In the genomic region with DNA sequence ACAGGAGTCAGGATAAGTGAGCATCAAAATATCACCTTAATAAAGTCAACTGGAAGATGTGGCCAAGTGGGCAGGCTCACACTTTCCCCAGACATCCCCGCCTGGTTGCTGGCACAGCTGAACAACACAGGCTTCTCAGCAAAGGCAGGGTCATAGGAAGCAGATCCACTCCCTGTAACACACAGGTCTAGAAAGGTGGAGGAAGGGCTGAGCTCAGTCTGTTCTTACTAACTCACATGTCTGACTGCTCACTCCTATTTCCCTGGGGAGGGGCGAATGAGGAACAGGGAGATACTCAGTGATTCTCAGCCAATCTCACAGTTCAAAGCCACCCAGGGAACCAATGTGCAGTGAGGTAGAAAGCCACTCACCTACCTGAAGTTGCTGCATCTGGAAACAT, we compare ENCODE assay signal across 10 cellular contexts. TPM values are rescaled to one million over a fixed set of nuclear protein-coding genes. Genes with fewer than 3 reads are reported as not detected.
DNase-seq lines count a peak whose midpoint lies in the region; ATAC-seq and TF ChIP-seq lines count a peak whose summit lies in the region.
"Had no signal": no experiment of that assay in that cellular context is flagged by ENCODE, and none has a peak within 500 bp of the region (broad histone marks: within the 10 kb centered on the region; RNA-seq: fewer than 3 reads in every experiment).

No MANE protein-coding gene starts in this region.

- TF ChIP-seq CTCF in GM10266 (IDR thresholded peaks at IDR 0.05; ENCODE audit: control insufficient read depth, insufficient read depth, low read depth, missing control alignments) (no peak), foreskin fibroblast (IDR thresholded peaks at IDR 0.05; ENCODE audit: low read depth, low read length) (no peak), H9 (conservative IDR thresholded peaks at IDR 0.05) (no peak)

- H2BK120ac ChIP-seq in H9 (ENCODE audit: low read depth, low read length, poor library complexity, severe bottlenecking) = no peak overlapping the region

- H3K27me3 Mint-ChIP-seq in H9 (ENCODE audit: low read depth) = no peaks in the 10 kb centered on the region; the same call in 1 of the 2 replicates

- H3K4me1 ChIP-seq in mesodermal cell (ENCODE audit: control insufficient read depth, insufficient read depth, low read length, poor library complexity, severe bottlenecking) = peaks cover 2% of the 10 kb centered on the region
- peaks cover 2% of the 10 kb centered on the region; the same call in 1 of the 2 replicates for H3K4me1 ChIP-seq in H9 (ENCODE audit: insufficient read depth, low read length)

- H3K18ac ChIP-seq in H9 (ENCODE audit: insufficient read length, low read depth, low read length) = no peak overlapping the region

- no peak overlapping the region for H4K8ac ChIP-seq in H9 (replicated peaks; ENCODE audit: insufficient read length, low read depth, low read length)

- H3K9me3 Mint-ChIP-seq in H9 = peaks cover 10 to 11% of the 10 kb centered on the region in 2 experiments

- H4K5ac ChIP-seq in H9 (ENCODE audit: insufficient read length, low read depth, low read length) = no peak overlapping the region

- no peaks in the 10 kb centered on the region for H3K79me1 ChIP-seq in H9 (ENCODE audit: insufficient read depth, low read depth, low read length, poor library complexity, severe bottlenecking)

- intact Hi-C loops in posterior vena cava (cut with DNase I) = no loop called here

- H3K27ac Mint-ChIP-seq in H9 = no peak overlapping the region

- no peaks in the 10 kb centered on the region for H3K79me2 ChIP-seq in H9 (ENCODE audit: insufficient read depth, low read length)

- no peak overlapping the region for H3K4me3 ChIP-seq in mesodermal cell (ENCODE audit: extremely low read depth, insufficient read depth, low read length, poor library complexity, severe bottlenecking)
- H3K4me3 ChIP-seq in foreskin fibroblast (ENCODE audit: low read depth in 1 of 2, low read length in 2 of 2) = no peak overlapping the region

- H2AK5ac ChIP-seq in H9 (ENCODE audit: insufficient read length, low read length) = no peak overlapping the region

- H4K20me1 ChIP-seq in H9 (ENCODE audit: control insufficient read depth, insufficient read depth, insufficient read length) = no peaks in the 10 kb centered on the region

- H3K4me2 ChIP-seq in H9 (ENCODE audit: insufficient read depth, insufficient read length, low read length) = no peak overlapping the region

- peak; percentile 64 for ATAC-seq in GM21723 (IDR thresholded peaks at IDR 0.05; ENCODE audit: unreplicated experiment)

- H2AFZ ChIP-seq in H9 (ENCODE audit: low read length) = no peak overlapping the region

- H3K36me3 ChIP-seq in mesodermal cell (ENCODE audit: control insufficient read depth, insufficient read depth, low read length) = no peaks in the 10 kb centered on the region

- H2BK5ac ChIP-seq in H9 (ENCODE audit: insufficient read length, low read length) = no peak overlapping the region

- in situ Hi-C loops in SK-MEL-5 (cut with HindIII; ENCODE audit: low pct_unique_long_range_greater_than_20kb, low sequenced_read_pairs) = no loop called here

- no peak overlapping the region for H2BK20ac ChIP-seq in H9 (ENCODE audit: low read depth, low read length, poor library complexity, severe bottlenecking)

- 88 to 100% methylated on average over 1 of the region's 2 CpGs for whole genome bisulfite sequencing in mesodermal cell (ENCODE audit: insufficient coverage in 2 of 2), 2 experiments
- no CpG with 5 or more reads among the region's 2 CpGs for WGBS in H9 (ENCODE audit: extremely low coverage, insufficient read length, low lambda C conversion rate)

- no peak overlapping the region for H3T11ph ChIP-seq in H9 (ENCODE audit: low read length)

- no peak overlapping the region for H3K14ac ChIP-seq in H9 (ENCODE audit: insufficient read depth, low read length)

- no peak overlapping the region for H3K4me3 Mint-ChIP-seq in H9

- no peak overlapping the region for H4K91ac ChIP-seq in H9 (ENCODE audit: insufficient read length, low read depth, low read length)

- H3K27ac ChIP-seq in mesodermal cell (ENCODE audit: low read depth, low read length, severe bottlenecking) = peak overlapping the region; percentile 26
- no peak overlapping the region for H3K27ac ChIP-seq in H9 (ENCODE audit: insufficient read length, low read depth, low read length)

- H3K4ac ChIP-seq in H9 (ENCODE audit: low read depth, low read length) = no peak overlapping the region

- H3K23ac ChIP-seq in H9 (ENCODE audit: insufficient read length, low read depth, low read length) = no peak overlapping the region

- no peak overlapping the region for H2BK12ac ChIP-seq in H9 (ENCODE audit: insufficient read length, low read depth, low read length)

- H3K56ac ChIP-seq in H9 (ENCODE audit: insufficient read length, low read depth, low read length) = no peak overlapping the region

- peak; percentile 33 for DNase-seq in GM10266 (ENCODE audit: extremely low spot score)
- DNase-seq in SK-MEL-5 (ENCODE audit: low read depth, low spot score) = peak; percentile 47
- DNase-seq in foreskin fibroblast = no peak
- no peak for DNase-seq in H9
- DNase-seq in T-helper 1 cell = no peak
- no peak for DNase-seq in posterior vena cava (ENCODE audit: low spot score)
- DNase-seq: activated T-cell treated with anti-CD3 and anti-CD28 coated beads for 4 hours, GDM1 had no signal

- peaks cover 4 to 12% (median 4%) of the 10 kb centered on the region in 3 experiments for H3K36me3 Mint-ChIP-seq in H9 (ENCODE audit: insufficient read depth in 1 of 3, low read depth in 3 of 3)

- no peak overlapping the region for H2BK15ac ChIP-seq in H9 (ENCODE audit: low read depth, low read length)

- H3K27me3 ChIP-seq in H9 (ENCODE audit: insufficient read depth, low read length) = no peaks in the 10 kb centered on the region

- no peaks in the 10 kb centered on the region for H3K23me2 ChIP-seq in H9 (ENCODE audit: insufficient read length, low read depth, low read length, poor library complexity, severe bottlenecking)

- H3K9me3 ChIP-seq in mesodermal cell (ENCODE audit: control insufficient read depth, low read length) (no peaks in the 10 kb centered on the region), H9 (ENCODE audit: control insufficient read depth, low read depth, low read length) (no peaks in the 10 kb centered on the region)

- peaks cover 3 to 11% of the 10 kb centered on the region in 2 experiments for H3K4me1 Mint-ChIP-seq in H9

- no peak overlapping the region for H3K9ac ChIP-seq in H9 (ENCODE audit: extremely low read depth, insufficient read length, low read length)

RNA-seq across cellular contexts. Expression of a gene that starts 45.0 kb away (rescaled TPM):
- 15.4 and 18.2 TPM in 2 replicates for total RNA-seq in SK-MEL-5 (2014; rRNA removed; shearing (Covaris generic))
- polyA plus RNA-seq in SK-MEL-5 (2015; cell fraction: cytosol; rRNA removed) = 9.2 and 9.8 TPM in 2 replicates
- 13.6 and 15.5 TPM in 2 replicates for polyA plus RNA-seq in SK-MEL-5 (2015; cell fraction: nucleus; rRNA removed)
- 21.8 TPM for polyA plus RNA-seq in mesodermal cell (2013, experiment 1 of 2)
- polyA plus RNA-seq in mesodermal cell (2013, experiment 2 of 2) = 20.6 TPM
- 9.6 and 10.8 TPM in 2 replicates for total RNA-seq in H9 (2021)
- 10 to 100 TPM; 10.5 to 12.3 TPM for total RNA-seq in posterior vena cava

Comparison
In these comparisons a context has a peak if more than half of its experiments do, and no peak if none do; other contexts are left out.
1. DNase-seq: peak in GM10266 (single experiment) and SK-MEL-5 (single experiment); none in foreskin fibroblast (0 of 2), H9 (single experiment), T-helper 1 cell (0 of 5) and posterior vena cava (single experiment).